In the genomic region with DNA sequence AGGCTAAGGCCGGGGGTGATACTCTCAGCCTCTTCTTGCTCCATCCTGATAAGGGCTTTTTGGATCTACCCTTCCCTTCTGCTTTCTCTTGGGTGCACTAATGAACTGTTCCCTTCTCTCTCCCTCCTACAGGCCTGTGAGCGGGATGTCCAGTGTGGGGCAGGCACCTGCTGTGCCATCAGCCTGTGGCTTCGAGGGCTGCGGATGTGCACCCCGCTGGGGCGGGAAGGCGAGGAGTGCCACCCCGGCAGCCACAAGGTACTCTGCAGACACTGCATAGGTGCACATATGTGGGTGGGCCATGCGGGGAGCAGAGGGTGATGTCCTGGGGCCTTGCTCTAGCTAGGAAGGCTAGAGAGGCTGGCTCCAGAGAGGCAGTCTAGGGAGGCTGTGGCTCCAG, we compare ENCODE assay signal across 32 cellular contexts. TPM values are rescaled to one million over a fixed set of nuclear protein-coding genes. Genes with fewer than 3 reads are reported as not detected.
"Had no signal": no experiment of that assay in that cellular context is flagged by ENCODE, and none has a peak within 500 bp of the region (broad histone marks: within the 10 kb centered on the region; RNA-seq: fewer than 3 reads in every experiment).

No MANE protein-coding gene starts in this region.

- H3K9ac ChIP-seq: parathyroid adenoma had no signal

- H3K9me3 ChIP-seq: left ventricle myocardium inferior, neutrophil, right atrium auricular region, right lobe of liver, tibial nerve, uterus had no signal

- H3K4me1 Mint-ChIP-seq: immature natural killer cell; memory B cell; naive thymus-derived CD8-positive, alpha-beta T cell; nephron; neural crest cell; stimulated activated naive B cell treated with anti-CD40 and anti-IgM and Interleukin-4, amounts not matched to agents 10 μg/mL and 1 μg/mL and 100 μg/mL, for 72 hours had no signal

- H3K4me3 Mint-ChIP-seq: immature natural killer cell; memory B cell; naive thymus-derived CD8-positive, alpha-beta T cell; nephron; neural crest cell; stimulated activated naive B cell treated with anti-CD40 and anti-IgM and Interleukin-4, amounts not matched to agents 10 μg/mL and 1 μg/mL and 100 μg/mL, for 72 hours; stimulated activated naive CD8-positive, alpha-beta T cell treated with anti-CD3 and anti-CD28 coated beads, Interleukin-15, Interleukin-2, amounts not matched to agents 100 ng/mL and 50 ng/mL, for 24 hours; type B pancreatic cell had no signal

- H3K79me2 ChIP-seq: parathyroid adenoma had no signal

- H3K27ac ChIP-seq: left ventricle myocardium inferior, neutrophil, parathyroid adenoma, right atrium auricular region, right lobe of liver, tibial nerve, uterus had no signal

- H3K36me3 ChIP-seq: left ventricle myocardium inferior, neutrophil, right atrium auricular region, right lobe of liver, tibial nerve, uterus had no signal

- H3K36me3 Mint-ChIP-seq: immature natural killer cell; memory B cell; naive thymus-derived CD8-positive, alpha-beta T cell; stimulated activated naive B cell treated with anti-CD40 and anti-IgM and Interleukin-4, amounts not matched to agents 10 μg/mL and 1 μg/mL and 100 μg/mL, for 72 hours; type B pancreatic cell had no signal

- FAIRE-seq: islet of Langerhans had no signal

- H3K27ac Mint-ChIP-seq: immature natural killer cell; memory B cell; nephron; progenitor cell of endocrine pancreas; stimulated activated naive B cell treated with anti-CD40 and anti-IgM and Interleukin-4, amounts not matched to agents 10 μg/mL and 1 μg/mL and 100 μg/mL, for 72 hours; stimulated activated naive CD8-positive, alpha-beta T cell treated with anti-CD3 and anti-CD28 coated beads, Interleukin-15, Interleukin-2, amounts not matched to agents 100 ng/mL and 50 ng/mL, for 24 hours; type B pancreatic cell had no signal

- H3K27me3 ChIP-seq: right atrium auricular region, right lobe of liver, uterus had no signal

- H3K4me3 ChIP-seq: left ventricle myocardium inferior, lung, right atrium auricular region, right lobe of liver, smooth muscle cell, tibial nerve, uterus had no signal

- ATAC-seq: naive thymus-derived CD8-positive, alpha-beta T cell; right lobe of liver; stimulated activated naive B cell treated with anti-CD40 and anti-IgM and Interleukin-4, amounts not matched to agents 10 μg/mL and 1 μg/mL and 100 μg/mL, for 72 hours had no signal

- H3K4me1 ChIP-seq: left ventricle myocardium inferior, parathyroid adenoma, right atrium auricular region, tibial nerve, uterus had no signal

- DNase-seq: head of caudate nucleus; hypothalamus; immature natural killer cell; left ventricle myocardium inferior; naive thymus-derived CD8-positive, alpha-beta T cell; occipital lobe; right lobe of liver; stimulated activated CD4-positive, alpha-beta T cell treated with anti-CD3 and anti-CD28 coated beads, Interleukin-1b, Interleukin-23, amount 100 ng/mL, for 48 hours; stimulated activated CD4-positive, alpha-beta T cell treated with anti-CD3 and anti-CD28 coated beads, Interleukin-2, amount 100 ng/mL, for 48 hours; stimulated activated CD4-positive, alpha-beta T cell treated with anti-CD3 and anti-CD28 coated beads, Interleukin-4, amount 100 ng/mL, for 4 hours; stimulated activated CD8-positive, alpha-beta memory T cell treated with anti-CD3 and anti-CD28 coated beads, Interleukin-4, amount 100 ng/mL, for 48 hours; stimulated activated naive B cell treated with anti-CD40 and anti-IgM and Interleukin-4, amounts not matched to agents 10 μg/mL and 1 μg/mL and 100 μg/mL, for 72 hours; substantia nigra; uterus had no signal

- H2AFZ ChIP-seq: parathyroid adenoma had no signal

- H3K4me2 ChIP-seq: smooth muscle cell had no signal

- H3K9me3 Mint-ChIP-seq: immature natural killer cell; memory B cell; naive thymus-derived CD8-positive, alpha-beta T cell; nephron; neural crest cell; stimulated activated naive B cell treated with anti-CD40 and anti-IgM and Interleukin-4, amounts not matched to agents 10 μg/mL and 1 μg/mL and 100 μg/mL, for 72 hours; stimulated activated naive CD8-positive, alpha-beta T cell treated with anti-CD3 and anti-CD28 coated beads, Interleukin-15, Interleukin-2, amounts not matched to agents 100 ng/mL and 50 ng/mL, for 24 hours; type B pancreatic cell had no signal

RNA-seq across cellular contexts. Expression of a gene that starts 2.9 kb away (rescaled TPM):
- total RNA-seq: kidney epithelial cell; left ventricle myocardium inferior; lung; naive thymus-derived CD8-positive, alpha-beta T cell; neural crest cell; occipital lobe; osteocyte; progenitor cell of endocrine pancreas; pulmonary artery endothelial cell; renal cortical epithelial cell; right lobe of liver; skeletal muscle tissue had no signal
- polyA plus RNA-seq: immature natural killer cell; naive thymus-derived CD8-positive, alpha-beta T cell had no signal
